ENCODE assay signal across 15 cellular contexts in the genomic region with DNA sequence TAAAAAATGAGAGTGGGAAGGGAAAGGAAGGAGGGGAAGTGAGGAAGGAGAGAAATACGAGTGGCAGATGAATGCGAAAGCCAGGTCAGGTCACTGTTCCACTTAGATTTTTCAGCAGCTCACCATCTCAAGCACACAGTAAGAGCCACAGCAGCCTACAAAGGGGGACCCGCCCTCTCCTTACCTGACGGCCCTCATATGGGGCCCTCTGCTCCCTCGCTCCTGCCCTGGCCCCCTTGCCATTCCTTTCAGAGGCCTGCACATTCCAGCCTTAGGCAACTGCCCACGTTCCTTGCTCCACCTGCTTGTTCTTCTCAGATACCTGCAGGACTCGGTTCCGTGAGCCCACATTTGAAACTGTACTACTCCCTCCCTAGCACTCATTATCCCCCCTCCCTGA. TPM values are rescaled to one million over a fixed set of nuclear protein-coding genes. Genes with fewer than 3 reads are reported as not detected.
DNase-seq lines count a peak whose midpoint lies in the region; ATAC-seq and TF ChIP-seq lines count a peak whose summit lies in the region.
"Had no signal": no experiment of that assay in that cellular context is flagged by ENCODE, and none has a peak within 500 bp of the region (broad histone marks: within the 10 kb centered on the region; RNA-seq: fewer than 3 reads in every experiment).

No MANE protein-coding gene starts in this region.

- CTCF ChIA-PET in activated CD4-positive, alpha-beta T cell treated with anti-CD3 and anti-CD28 coated beads, Interleukin-2, amount 10 ng/mL, durations not matched to agents 7 days and 5 days (lab: Charles Lee) = interaction anchor here (1.2 to 2.5 kb wide), 3 partner anchors 10 to 17 kb away, joined by 3 to 10 read pairs (median 4); no protein-coding TSS in a partner anchor
- CTCF ChIA-PET in HEK293 (lab: Yijun Ruan, JAX) = interaction anchor here (1.3 kb wide), 1 partner anchor 13 kb away, joined by 6 read pairs; no protein-coding TSS in a partner anchor

- no peaks in the 10 kb centered on the region for H3K36me3 ChIP-seq in HEK293 (ENCODE audit: control insufficient read depth in 2 of 2, insufficient read depth in 1 of 2, low read length in 2 of 2)

- no peaks in the 10 kb centered on the region for H3K4me1 ChIP-seq in HEK293 (ENCODE audit: control insufficient read depth, insufficient read depth, low read length)
- H3K4me1 ChIP-seq: A549, Peyer's patch had no signal

- POLR2A ChIA-PET in activated CD4-positive, alpha-beta T cell treated with anti-CD3 and anti-CD28 coated beads, Interleukin-2, amount 10 ng/mL, durations not matched to agents 7 days and 5 days (lab: Charles Lee) = interaction anchor here (1.0 to 1.1 kb wide), 2 partner anchors 12 to 22 kb away, joined by 3 read pairs; a partner anchor contains a TSS
- POLR2A ChIA-PET in HEK293 (lab: Yijun Ruan, JAX) = no interaction called here

- H3K27ac Mint-ChIP-seq in activated CD4-positive, alpha-beta T cell treated with anti-CD3 and anti-CD28 coated beads, Interleukin-2, amount 10 ng/mL, durations not matched to agents 7 days and 5 days = peak overlapping the region; percentile 88
- peak overlapping the region; percentile 81 for H3K27ac Mint-ChIP-seq in central memory CD8-positive, alpha-beta T cell (ENCODE audit: low read depth)
- peak overlapping the region in 2 of 3 experiments; percentile 16 to 44 for H3K27ac Mint-ChIP-seq in nephron
- H3K27ac Mint-ChIP-seq: stimulated activated naive B cell treated with anti-CD40 and anti-IgM and Interleukin-4, amounts not matched to agents 10 μg/mL and 1 μg/mL and 100 μg/mL, for 72 hours had no signal

- ATAC-seq in central memory CD8-positive, alpha-beta T cell (replicated peaks; ENCODE audit: extremely low read depth, poor library complexity, severe bottlenecking) = no peak
- no peak for ATAC-seq in GM18870 (IDR thresholded peaks at IDR 0.05; ENCODE audit: unreplicated experiment)
- ATAC-seq: A549; stimulated activated naive B cell treated with anti-CD40 and anti-IgM and Interleukin-4, amounts not matched to agents 10 μg/mL and 1 μg/mL and 100 μg/mL, for 72 hours had no signal

- H3K4me1 Mint-ChIP-seq in activated CD4-positive, alpha-beta T cell treated with anti-CD3 and anti-CD28 coated beads, Interleukin-2, amount 10 ng/mL, durations not matched to agents 7 days and 5 days = peaks cover 69% of the 10 kb centered on the region
- peaks cover 71% of the 10 kb centered on the region for H3K4me1 Mint-ChIP-seq in central memory CD8-positive, alpha-beta T cell
- peaks cover 50% of the 10 kb centered on the region for H3K4me1 Mint-ChIP-seq in nephron

- no peak for DNase-seq in activated CD4-positive, alpha-beta T cell treated with anti-CD3 and anti-CD28 coated beads, Interleukin-2, amount 10 ng/mL, durations not matched to agents 7 days and 5 days
- DNase-seq in activated CD4-positive, alpha-beta T cell treated with anti-CD3 and anti-CD28 coated beads, Interleukin-2, amount 50 U/mL, for 48 hours = no peak
- DNase-seq in central memory CD8-positive, alpha-beta T cell (ENCODE audit: low spot score in 2 of 2) = no peak
- no peak for DNase-seq in NCI-H2081 treated with DMSO at 0.1 percent for 48 hours (lab: John Stamatoyannopoulos, UW)
- DNase-seq in foreskin melanocyte = no peak
- DNase-seq: activated T-cell treated with anti-CD3 and anti-CD28 coated beads, Interleukin-2, amount 50 U/mL, for 48 hours; GDM1; NCI-H774; Peyer's patch; stimulated activated naive B cell treated with anti-CD40 and anti-IgM and Interleukin-4, amounts not matched to agents 10 μg/mL and 1 μg/mL and 100 μg/mL, for 72 hours; SW 1271 had no signal

- peaks cover 6% of the 10 kb centered on the region for H3K9me3 Mint-ChIP-seq in activated CD4-positive, alpha-beta T cell treated with anti-CD3 and anti-CD28 coated beads, Interleukin-2, amount 10 ng/mL, durations not matched to agents 7 days and 5 days
- H3K9me3 Mint-ChIP-seq in central memory CD8-positive, alpha-beta T cell = no peaks in the 10 kb centered on the region
- H3K9me3 Mint-ChIP-seq in nephron = no peaks in the 10 kb centered on the region
- H3K9me3 Mint-ChIP-seq: stimulated activated naive B cell treated with anti-CD40 and anti-IgM and Interleukin-4, amounts not matched to agents 10 μg/mL and 1 μg/mL and 100 μg/mL, for 72 hours had no signal

- H3K27ac ChIP-seq in HEK293 (ENCODE audit: extremely low read depth, low read depth, low read length) = no peak overlapping the region
- H3K27ac ChIP-seq: A549, Peyer's patch had no signal

- no peaks in the 10 kb centered on the region for H3K27me3 Mint-ChIP-seq in activated CD4-positive, alpha-beta T cell treated with anti-CD3 and anti-CD28 coated beads, Interleukin-2, amount 10 ng/mL, durations not matched to agents 7 days and 5 days
- no peaks in the 10 kb centered on the region for H3K27me3 Mint-ChIP-seq in central memory CD8-positive, alpha-beta T cell
- H3K27me3 Mint-ChIP-seq in nephron (ENCODE audit: low read depth) = no peaks in the 10 kb centered on the region
- H3K27me3 Mint-ChIP-seq: stimulated activated naive B cell treated with anti-CD40 and anti-IgM and Interleukin-4, amounts not matched to agents 10 μg/mL and 1 μg/mL and 100 μg/mL, for 72 hours had no signal

- peak overlapping the region; percentile 63 for H3K4me3 Mint-ChIP-seq in activated CD4-positive, alpha-beta T cell treated with anti-CD3 and anti-CD28 coated beads, Interleukin-2, amount 10 ng/mL, durations not matched to agents 7 days and 5 days
- peak overlapping the region; percentile 51 for H3K4me3 Mint-ChIP-seq in central memory CD8-positive, alpha-beta T cell
- H3K4me3 Mint-ChIP-seq in nephron = no peak overlapping the region
- H3K4me3 Mint-ChIP-seq: stimulated activated naive B cell treated with anti-CD40 and anti-IgM and Interleukin-4, amounts not matched to agents 10 μg/mL and 1 μg/mL and 100 μg/mL, for 72 hours had no signal

- peaks cover 45% of the 10 kb centered on the region for H3K36me3 Mint-ChIP-seq in activated CD4-positive, alpha-beta T cell treated with anti-CD3 and anti-CD28 coated beads, Interleukin-2, amount 10 ng/mL, durations not matched to agents 7 days and 5 days (ENCODE audit: low read depth)
- H3K36me3 Mint-ChIP-seq in central memory CD8-positive, alpha-beta T cell (ENCODE audit: insufficient read depth) = peaks cover 9% of the 10 kb centered on the region
- H3K36me3 Mint-ChIP-seq in nephron (ENCODE audit: low read depth) = peaks cover 13% of the 10 kb centered on the region

- H3K9me3 ChIP-seq in HEK293 (ENCODE audit: control insufficient read depth, insufficient read depth, low read depth, low read length) = no peaks in the 10 kb centered on the region
- H3K9me3 ChIP-seq: A549, Peyer's patch had no signal

- TF ChIP-seq CTCF in HEK293 (tag by site-specific recombination; IDR thresholded peaks at IDR 0.05) = no peak
- TF ChIP-seq CTCF in nephron (IDR thresholded peaks at IDR 0.05; ENCODE audit: unreplicated experiment in 3 of 3) = no peak

- no peak overlapping the region for H3K4me3 ChIP-seq in HEK293 (ENCODE audit: low read depth, low read length)
- H3K4me3 ChIP-seq: A549, Peyer's patch had no signal

TF ChIP-seq in HEK293, 187 proteins besides CTCF, POLR2A, EP300 and RAD21:
- TF ChIP-seq PRDM1 (tag by site-specific recombination; IDR thresholded peaks at IDR 0.05) = peak; percentile 86
- TF ChIP-seq, protein P1, sequence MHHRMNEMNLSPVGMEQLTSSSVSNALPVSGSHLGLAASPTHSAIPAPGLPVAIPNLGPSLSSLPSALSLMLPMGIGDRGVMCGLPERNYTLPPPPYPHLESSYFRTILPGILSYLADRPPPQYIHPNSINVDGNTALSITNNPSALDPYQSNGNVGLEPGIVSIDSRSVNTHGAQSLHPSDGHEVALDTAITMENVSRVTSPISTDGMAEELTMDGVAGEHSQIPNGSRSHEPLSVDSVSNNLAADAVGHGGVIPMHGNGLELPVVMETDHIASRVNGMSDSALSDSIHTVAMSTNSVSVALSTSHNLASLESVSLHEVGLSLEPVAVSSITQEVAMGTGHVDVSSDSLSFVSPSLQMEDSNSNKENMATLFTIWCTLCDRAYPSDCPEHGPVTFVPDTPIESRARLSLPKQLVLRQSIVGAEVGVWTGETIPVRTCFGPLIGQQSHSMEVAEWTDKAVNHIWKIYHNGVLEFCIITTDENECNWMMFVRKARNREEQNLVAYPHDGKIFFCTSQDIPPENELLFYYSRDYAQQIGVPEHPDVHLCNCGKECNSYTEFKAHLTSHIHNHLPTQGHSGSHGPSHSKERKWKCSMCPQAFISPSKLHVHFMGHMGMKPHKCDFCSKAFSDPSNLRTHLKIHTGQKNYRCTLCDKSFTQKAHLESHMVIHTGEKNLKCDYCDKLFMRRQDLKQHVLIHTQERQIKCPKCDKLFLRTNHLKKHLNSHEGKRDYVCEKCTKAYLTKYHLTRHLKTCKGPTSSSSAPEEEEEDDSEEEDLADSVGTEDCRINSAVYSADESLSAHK (tag by site-specific recombination; IDR thresholded peaks at IDR 0.05) = no peak

RNA-seq across cellular contexts. Expression of a gene that starts 22.0 kb away (rescaled TPM):
- 10 to 100 TPM; 80.1 to 85.6 TPM for total RNA-seq in activated CD4-positive, alpha-beta T cell treated with anti-CD3 and anti-CD28 coated beads, Interleukin-2, amount 10 ng/mL, durations not matched to agents 7 days and 5 days

Comparison
In these comparisons a context has a peak if more than half of its experiments do, and no peak if none do; other contexts are left out.
1. H3K27ac Mint-ChIP-seq: peak in every context shown above with its lines; median percentile 88 in activated CD4-positive, alpha-beta T cell treated with anti-CD3 and anti-CD28 coated beads, Interleukin-2, amount 10 ng/mL, durations not matched to agents 7 days and 5 days; 81 in central memory CD8-positive, alpha-beta T cell; 30 in nephron.
2. H3K4me3 Mint-ChIP-seq: peak in activated CD4-positive, alpha-beta T cell treated with anti-CD3 and anti-CD28 coated beads, Interleukin-2, amount 10 ng/mL, durations not matched to agents 7 days and 5 days (single experiment) and central memory CD8-positive, alpha-beta T cell (single experiment); none in nephron (0 of 3).